8 cellular contexts compared by ENCODE assay signal in the genomic region with DNA sequence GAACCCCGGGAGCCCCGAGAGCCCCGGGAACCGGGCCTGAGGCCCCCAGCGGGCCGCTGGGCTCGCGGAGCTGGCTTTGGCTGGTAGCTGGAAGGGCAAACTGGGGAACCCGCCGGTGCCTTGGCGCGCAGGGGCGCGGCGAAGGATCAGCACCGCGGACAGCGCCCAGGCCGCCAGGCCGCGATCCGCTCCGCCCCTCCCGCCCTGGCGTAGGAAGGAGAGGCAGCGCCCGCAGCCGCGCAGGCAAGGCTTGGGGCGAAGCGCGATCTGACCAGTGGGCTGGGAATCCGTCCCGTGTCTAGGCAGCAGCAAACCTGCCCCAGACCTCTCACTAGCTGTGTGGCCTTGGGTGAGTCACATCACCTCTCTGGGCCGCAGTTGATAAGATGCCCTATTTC. TPM values are rescaled to one million over a fixed set of nuclear protein-coding genes. Genes with fewer than 3 reads are reported as not detected.
DNase-seq lines count a peak whose midpoint lies in the region; ATAC-seq and TF ChIP-seq lines count a peak whose summit lies in the region.

No MANE protein-coding gene starts in this region.

- no peak for TF ChIP-seq CTCF in WERI-Rb-1 (IDR thresholded peaks at IDR 0.05; ENCODE audit: low read depth, low read length)

- H3K9ac ChIP-seq in iPS-20b (ENCODE audit: low read depth, low read length), result no peak overlapping the region

- no peaks in the 10 kb centered on the region for H3K27me3 ChIP-seq in WERI-Rb-1 (ENCODE audit: insufficient read depth, low read depth, severe bottlenecking)
- H3K27me3 ChIP-seq in iPS-20b (ENCODE audit: insufficient read depth, low read length), result peaks cover 52% of the 10 kb centered on the region

- H3K9me3 ChIP-seq in WERI-Rb-1 (ENCODE audit: severe bottlenecking), result no peaks in the 10 kb centered on the region
- no peaks in the 10 kb centered on the region for H3K9me3 ChIP-seq in iPS-20b (ENCODE audit: insufficient read depth, low read depth, low read length)

- no peak for ATAC-seq in HG03460 (IDR thresholded peaks at IDR 0.05; ENCODE audit: unreplicated experiment)
- ATAC-seq in HG03196 (IDR thresholded peaks at IDR 0.05; ENCODE audit: unreplicated experiment), result no peak

- H3K4me3 ChIP-seq in WERI-Rb-1 (ENCODE audit: low read depth, low read length) (peak overlapping the region; percentile 74), iPS-20b (ENCODE audit: low read length) (peak overlapping the region; percentile 42; the same call in 1 of the 2 replicates)

- no peaks in the 10 kb centered on the region for H3K4me1 ChIP-seq in iPS-20b (ENCODE audit: insufficient read depth, low read length)

- H3K27ac ChIP-seq in WERI-Rb-1, result peak overlapping the region; percentile 97
- H3K27ac ChIP-seq in iPS-20b (ENCODE audit: low read length), result no peak overlapping the region

- DNase-seq in G401 (ENCODE audit: low spot score) (peak; percentile 74), MV-4-11 (lab: John Stamatoyannopoulos, UW) (peak; percentile 54), WERI-Rb-1 (peak; percentile 83), brain pericyte (ENCODE audit: low read depth, low spot score) (peak; percentile 12)
- peak; percentile 47 to 66 for DNase-seq in stimulated activated CD4-positive, alpha-beta T cell treated with anti-CD3 and anti-CD28 coated beads, Interleukin-12 subunit alpha, Interleukin-12 subunit beta, amount 100 ng/mL, for 24 hours (ENCODE audit: low read depth in 2 of 2)

- peaks cover 14% of the 10 kb centered on the region for H3K36me3 ChIP-seq in WERI-Rb-1
- H3K36me3 ChIP-seq in iPS-20b (ENCODE audit: insufficient read depth, low read depth, low read length), result no peaks in the 10 kb centered on the region

- in situ Hi-C loops in G401 (cut with HindIII; ENCODE audit: low sequenced_read_pairs), result no loop called here

RNA-seq across cellular contexts. Expression of gene CCDC92B, which starts 0.3 kb away (rescaled TPM):
- 0.06 and 0.31 TPM in 2 replicates for total RNA-seq in G401 (2014; rRNA removed; shearing (Covaris generic))

RNA-seq across cellular contexts. Expression of gene CLUH, which starts 38.2 kb away (rescaled TPM):
- 54.1 and 58.1 TPM in 2 replicates for total RNA-seq in G401 (2014; rRNA removed; shearing (Covaris generic))

RNA-seq across cellular contexts. Expression of gene RAP1GAP2, which starts 46.5 kb away (rescaled TPM):
- total RNA-seq in G401 (2014; rRNA removed; shearing (Covaris generic)), result 1.9 and 6.0 TPM in 2 replicates

Comparison
In these comparisons a context has a peak if more than half of its experiments do, and no peak if none do; other contexts are left out.
1. DNase-seq: peak in every context shown above with its lines; median percentile 83 in WERI-Rb-1; 74 in G401; 56 in stimulated activated CD4-positive, alpha-beta T cell treated with anti-CD3 and anti-CD28 coated beads, Interleukin-12 subunit alpha, Interleukin-12 subunit beta, amount 100 ng/mL, for 24 hours; 54 in MV-4-11; 12 in brain pericyte.